ENCODE assay signal across 22 cellular contexts in genomic region chr16:76123966-76124365, GRCh38.
"Had no signal": no experiment of that assay in that cellular context is flagged by ENCODE, and none has a peak within 500 bp of the region (broad histone marks: within the 10 kb centered on the region; RNA-seq: fewer than 3 reads in every experiment).

No MANE protein-coding gene starts in this region.

- DNase-seq: KBM-7, MG63, NCI-H1092, NCI-H1105 treated with DMSO at 0.1 percent for 48 hours, NCI-H1417 treated with DMSO at 0.1 percent for 48 hours, NCI-H187, NCI-H2029, NCI-H2081 treated with DMSO at 0.1 percent for 48 hours, NCI-H2171, NCI-H226, NCI-H446, NCI-H510A, NCI-H524 treated with DMSO at 0.1 percent for 48 hours, NCI-H69, NCI-H774, Right ventricle myocardium superior, RPMI8226, SIG-M5, SK-N-SH, T-helper 1 cell had no signal

- FAIRE-seq: RCC 7860 had no signal

- H3K36me3 ChIP-seq: MG63, SJSA1 had no signal

- H3K27ac ChIP-seq: SJSA1 had no signal

- H3K27me3 ChIP-seq: MG63, SJSA1 had no signal

- H3K9ac ChIP-seq: SK-N-SH had no signal

- H3K9me3 ChIP-seq: MG63, SJSA1, SK-N-SH had no signal

- H3K4me1 ChIP-seq: SJSA1 had no signal

- H3K4me3 ChIP-seq: MG63, SJSA1 had no signal

- H3K4me2 ChIP-seq: SK-N-SH had no signal
